In genomic region chr7:142948603-142949002, GRCh38 we compare ENCODE assay signal across 38 cellular contexts. TPM values are rescaled to one million over a fixed set of nuclear protein-coding genes. Genes with fewer than 3 reads are reported as not detected.
"Had no signal": no experiment of that assay in that cellular context is flagged by ENCODE, and none has a peak within 500 bp of the region (broad histone marks: within the 10 kb centered on the region; RNA-seq: fewer than 3 reads in every experiment).

No MANE protein-coding gene starts in this region.

- H3K9me3 ChIP-seq: adrenal gland, body of pancreas, breast epithelium had no signal

- H3K4me1 ChIP-seq: adrenal gland, body of pancreas, breast epithelium had no signal

- ATAC-seq: activated CD8-positive, alpha-beta T cell treated with anti-CD3 and anti-CD28 coated beads for 36 hours; activated naive CD4-positive, alpha-beta T cell treated with anti-CD3 and anti-CD28 coated beads, Interleukin-2, amount 50 U/mL, for 72 hours; activated T-cell treated with anti-CD3 and anti-CD28 coated beads, Interleukin-2, amount 50 U/mL, for 4 hours; activated T-cell treated with anti-CD3 and anti-CD28 coated beads, Interleukin-2, amount 50 U/mL, for 72 hours; activated T-helper 17 cell treated with anti-CD3 and anti-CD28 coated beads, Interleukin-2, amount 50 U/mL, for 72 hours; body of pancreas had no signal

- H3K4me1 Mint-ChIP-seq: activated B cell treated with CpG ODN at 0.5 μM for 24 hours; activated CD4-positive, alpha-beta T cell treated with anti-CD3 and anti-CD28 coated beads, Interleukin-2, amount 10 ng/mL, durations not matched to agents 24 days and 14 days; activated naive CD8-positive, alpha-beta T cell treated with anti-CD3 and anti-CD28 coated beads for 36 hours; activated T-helper 17 cell treated with anti-CD3 and anti-CD28 coated beads, Interleukin-2, amount 50 U/mL, for 72 hours had no signal

- DNase-seq: activated B cell treated with CpG ODN at 0.5 μM for 24 hours; activated CD4-positive, alpha-beta memory T cell treated with anti-CD3 and anti-CD28 coated beads for 36 hours; activated CD4-positive, alpha-beta T cell treated with anti-CD3 and anti-CD28 coated beads for 4 hours; activated CD4-positive, alpha-beta T cell treated with anti-CD3 and anti-CD28 coated beads, Interleukin-2, amount 10 ng/mL, durations not matched to agents 24 days and 14 days; activated CD4-positive, alpha-beta T cell treated with anti-CD3 and anti-CD28 coated beads, Interleukin-2, amount 50 U/mL, for 1 hour; activated CD4-positive, alpha-beta T cell treated with anti-CD3 and anti-CD28 coated beads, Interleukin-2, amount 50 U/mL, for 4 hours; activated CD4-positive, CD25-positive, alpha-beta regulatory T cell treated with anti-CD3 and anti-CD28 coated beads, Interleukin-2, amount 50 U/mL, for 72 hours; activated CD8-positive, alpha-beta memory T cell treated with anti-CD3 and anti-CD28 coated beads, Interleukin-2, amount 50 U/mL, for 4 hours; activated CD8-positive, alpha-beta T cell treated with anti-CD3 and anti-CD28 coated beads for 36 hours; activated effector memory CD4-positive, alpha-beta T cell treated with anti-CD3 and anti-CD28 coated beads, Interleukin-2, amount 50 U/mL, for 16 hours; activated gamma-delta T cell treated with Interleukin-2 at 50 U/mL for 16 hours; activated naive CD4-positive, alpha-beta T cell; activated naive CD4-positive, alpha-beta T cell treated with anti-CD3 and anti-CD28 coated beads for 36 hours; activated naive CD4-positive, alpha-beta T cell treated with anti-CD3 and anti-CD28 coated beads, Interleukin-2, amount 50 U/mL, for 16 hours; activated naive CD8-positive, alpha-beta T cell treated with anti-CD3 and anti-CD28 coated beads for 36 hours; activated T-cell treated with anti-CD3 and anti-CD28 coated beads for 4 hours; activated T-cell treated with anti-CD3 and anti-CD28 coated beads, Interleukin-2, amount 50 U/mL, for 1 hour; activated T-cell treated with anti-CD3 and anti-CD28 coated beads, Interleukin-2, amount 50 U/mL, for 4 hours; activated T-cell treated with anti-CD3 and anti-CD28 coated beads, Interleukin-2, amount 50 U/mL, for 72 hours; adrenal gland; amniotic stem cell; aorta; body of pancreas; brain microvascular endothelial cell; central memory CD4-positive, alpha-beta T cell; T-helper 2 cell; T-helper 9 cell; WERI-Rb-1 had no signal

- H3K27me3 ChIP-seq: adrenal gland, body of pancreas, breast epithelium had no signal

- H3K4me3 ChIP-seq: adrenal gland, body of pancreas, breast epithelium had no signal

- H3K27ac ChIP-seq: adrenal gland, body of pancreas, brain microvascular endothelial cell, breast epithelium, WERI-Rb-1 had no signal

- H3K9me3 Mint-ChIP-seq: activated B cell treated with CpG ODN at 0.5 μM for 24 hours; activated CD4-positive, alpha-beta memory T cell treated with anti-CD3 and anti-CD28 coated beads for 36 hours; activated CD4-positive, alpha-beta T cell treated with anti-CD3 and anti-CD28 coated beads, Interleukin-2, amount 10 ng/mL, durations not matched to agents 24 days and 14 days; activated CD8-positive, alpha-beta T cell treated with anti-CD3 and anti-CD28 coated beads for 36 hours; activated naive CD8-positive, alpha-beta T cell treated with anti-CD3 and anti-CD28 coated beads for 36 hours; activated T-helper 1 cell treated with anti-CD3 and anti-CD28 coated beads, Interleukin-12 subunit alpha, Interleukin-12 subunit beta, Interleukin-2, Interleukin-4 antibody, amounts not matched to agents 30 ng/mL and 10 ng/mL and 1 ng/mL, durations not matched to agents 14 hours and 24 hours and 36 hours; T-helper 1 cell treated with Interleukin-12 subunit alpha and Interleukin-12 subunit beta and Interleukin-4 antibody, amounts not matched to agents 30 μg/mL and 1 μg/mL, for 36 hours; T-helper 2 cell treated with Interferon-gamma antibody and Interleukin-4, amounts not matched to agents 5 μg/mL and 100 μg/mL, for 36 hours had no signal

- H3K27ac Mint-ChIP-seq: activated B cell treated with CpG ODN at 0.5 μM for 24 hours; activated CD4-positive, alpha-beta memory T cell treated with anti-CD3 and anti-CD28 coated beads for 36 hours; activated CD4-positive, alpha-beta T cell treated with anti-CD3 and anti-CD28 coated beads, Interleukin-2, amount 10 ng/mL, durations not matched to agents 24 days and 14 days; activated CD8-positive, alpha-beta T cell treated with anti-CD3 and anti-CD28 coated beads for 36 hours; activated naive CD4-positive, alpha-beta T cell treated with anti-CD3 and anti-CD28 coated beads for 36 hours; activated naive CD4-positive, alpha-beta T cell treated with anti-CD3 and anti-CD28 coated beads, Interleukin-2, amount 50 U/mL, for 72 hours; activated naive CD8-positive, alpha-beta T cell treated with anti-CD3 and anti-CD28 coated beads for 36 hours; activated T-cell treated with anti-CD3 and anti-CD28 coated beads, Interleukin-2, amount 50 U/mL, for 72 hours; activated T-helper 1 cell treated with anti-CD3 and anti-CD28 coated beads, Interleukin-12 subunit alpha, Interleukin-12 subunit beta, Interleukin-2, Interleukin-4 antibody, amounts not matched to agents 30 ng/mL and 10 ng/mL and 1 ng/mL, durations not matched to agents 14 hours and 24 hours and 36 hours; activated T-helper 17 cell treated with anti-CD3 and anti-CD28 coated beads, Interleukin-2, amount 50 U/mL, for 72 hours; T-helper 1 cell treated with Interleukin-12 subunit alpha and Interleukin-12 subunit beta and Interleukin-4 antibody, amounts not matched to agents 30 μg/mL and 1 μg/mL, for 36 hours; T-helper 2 cell treated with Interferon-gamma antibody and Interleukin-4, amounts not matched to agents 5 μg/mL and 100 μg/mL, for 36 hours had no signal

- H3K4me3 Mint-ChIP-seq: activated B cell treated with CpG ODN at 0.5 μM for 24 hours; activated CD4-positive, alpha-beta memory T cell treated with anti-CD3 and anti-CD28 coated beads for 36 hours; activated CD4-positive, alpha-beta T cell treated with anti-CD3 and anti-CD28 coated beads, Interleukin-2, amount 10 ng/mL, durations not matched to agents 24 days and 14 days; activated CD8-positive, alpha-beta T cell treated with anti-CD3 and anti-CD28 coated beads for 36 hours; activated naive CD4-positive, alpha-beta T cell treated with anti-CD3 and anti-CD28 coated beads for 36 hours; activated naive CD8-positive, alpha-beta T cell treated with anti-CD3 and anti-CD28 coated beads for 36 hours; activated T-cell treated with anti-CD3 and anti-CD28 coated beads, Interleukin-2, amount 50 U/mL, for 4 hours; activated T-cell treated with anti-CD3 and anti-CD28 coated beads, Interleukin-2, amount 50 U/mL, for 72 hours; activated T-helper 1 cell treated with anti-CD3 and anti-CD28 coated beads, Interleukin-12 subunit alpha, Interleukin-12 subunit beta, Interleukin-2, Interleukin-4 antibody, amounts not matched to agents 30 ng/mL and 10 ng/mL and 1 ng/mL, durations not matched to agents 14 hours and 24 hours and 36 hours; activated T-helper 17 cell treated with anti-CD3 and anti-CD28 coated beads, Interleukin-2, amount 50 U/mL, for 72 hours; T-helper 1 cell treated with Interleukin-12 subunit alpha and Interleukin-12 subunit beta and Interleukin-4 antibody, amounts not matched to agents 30 μg/mL and 1 μg/mL, for 36 hours; T-helper 2 cell treated with Interferon-gamma antibody and Interleukin-4, amounts not matched to agents 5 μg/mL and 100 μg/mL, for 36 hours had no signal

- H3K36me3 Mint-ChIP-seq: activated CD4-positive, alpha-beta memory T cell treated with anti-CD3 and anti-CD28 coated beads for 36 hours; activated naive CD8-positive, alpha-beta T cell treated with anti-CD3 and anti-CD28 coated beads for 36 hours had no signal

- H3K36me3 ChIP-seq: adrenal gland, brain microvascular endothelial cell, breast epithelium had no signal

RNA-seq across cellular contexts. Expression of gene LLCFC1, which starts 9.3 kb away (rescaled TPM):
- total RNA-seq: activated B cell treated with CpG ODN at 0.5 μM for 24 hours; activated CD4-positive, alpha-beta memory T cell treated with anti-CD3 and anti-CD28 coated beads for 36 hours; activated CD4-positive, alpha-beta T cell treated with anti-CD3 and anti-CD28 coated beads, Interleukin-2, amount 10 ng/mL, durations not matched to agents 24 days and 14 days; activated CD8-positive, alpha-beta memory T cell treated with anti-CD3 and anti-CD28 coated beads for 36 hours; activated CD8-positive, alpha-beta T cell treated with anti-CD3 and anti-CD28 coated beads for 36 hours; activated naive CD4-positive, alpha-beta T cell treated with anti-CD3 and anti-CD28 coated beads for 36 hours; activated naive CD4-positive, alpha-beta T cell treated with anti-CD3 and anti-CD28 coated beads, Interleukin-2, amount 50 U/mL, for 72 hours; activated naive CD8-positive, alpha-beta T cell treated with anti-CD3 and anti-CD28 coated beads for 36 hours; activated T-cell treated with anti-CD3 and anti-CD28 coated beads, Interleukin-2, amount 50 U/mL, for 4 hours; activated T-cell treated with anti-CD3 and anti-CD28 coated beads, Interleukin-2, amount 50 U/mL, for 72 hours; activated T-helper 1 cell treated with anti-CD3 and anti-CD28 coated beads, Interleukin-12 subunit alpha, Interleukin-12 subunit beta, Interleukin-2, Interleukin-4 antibody, amounts not matched to agents 30 ng/mL and 10 ng/mL and 1 ng/mL, durations not matched to agents 14 hours and 24 hours and 36 hours; activated T-helper 17 cell treated with anti-CD3 and anti-CD28 coated beads, Interleukin-2, amount 50 U/mL, for 72 hours; adrenal gland; aorta; astrocyte; body of pancreas; breast epithelium; cardiac septum; cerebellum had no signal

RNA-seq across cellular contexts. Expression of gene KEL, which starts 13.6 kb away (rescaled TPM):
- total RNA-seq: activated T-helper 1 cell treated with anti-CD3 and anti-CD28 coated beads, Interleukin-12 subunit alpha, Interleukin-12 subunit beta, Interleukin-2, Interleukin-4 antibody, amounts not matched to agents 30 ng/mL and 10 ng/mL and 1 ng/mL, durations not matched to agents 14 hours and 24 hours and 36 hours; astrocyte had no signal

RNA-seq across cellular contexts. Expression of gene TRPV5, which starts 15.1 kb away (rescaled TPM):
- total RNA-seq: activated CD4-positive, alpha-beta memory T cell treated with anti-CD3 and anti-CD28 coated beads for 36 hours; activated CD4-positive, alpha-beta T cell treated with anti-CD3 and anti-CD28 coated beads, Interleukin-2, amount 10 ng/mL, durations not matched to agents 24 days and 14 days; activated CD8-positive, alpha-beta memory T cell treated with anti-CD3 and anti-CD28 coated beads for 36 hours; activated CD8-positive, alpha-beta T cell treated with anti-CD3 and anti-CD28 coated beads for 36 hours; activated naive CD4-positive, alpha-beta T cell treated with anti-CD3 and anti-CD28 coated beads for 36 hours; activated naive CD4-positive, alpha-beta T cell treated with anti-CD3 and anti-CD28 coated beads, Interleukin-2, amount 50 U/mL, for 72 hours; activated naive CD8-positive, alpha-beta T cell treated with anti-CD3 and anti-CD28 coated beads for 36 hours; activated T-cell treated with anti-CD3 and anti-CD28 coated beads, Interleukin-2, amount 50 U/mL, for 4 hours; activated T-helper 1 cell treated with anti-CD3 and anti-CD28 coated beads, Interleukin-12 subunit alpha, Interleukin-12 subunit beta, Interleukin-2, Interleukin-4 antibody, amounts not matched to agents 30 ng/mL and 10 ng/mL and 1 ng/mL, durations not matched to agents 14 hours and 24 hours and 36 hours; adrenal gland; aorta; astrocyte; body of pancreas; cardiac septum had no signal
